8 cellular contexts compared by ENCODE assay signal in genomic region chr9:120579750-120580590, GRCh38. TPM values are rescaled to one million over a fixed set of nuclear protein-coding genes. Genes with fewer than 3 reads are reported as not detected.
DNase-seq lines count a peak whose midpoint lies in the region; ATAC-seq lines count a peak whose summit lies in the region.

CDK5RAP2 (minus strand) TSS chr9:120580167; CDS start chr9:120579978, 189 bp downstream.

- no peaks in the 10 kb centered on the region for H3K27me3 Mint-ChIP-seq in effector memory CD8-positive, alpha-beta T cell

- peaks cover 4% of the 10 kb centered on the region for H3K36me3 Mint-ChIP-seq in effector memory CD8-positive, alpha-beta T cell (ENCODE audit: insufficient read depth)

- DNase-seq in COLO668 (lab: John Stamatoyannopoulos, UW; ENCODE audit: unreplicated experiment) (peak; percentile 95), HT1080 (ENCODE audit: low read depth) (peak; percentile 98), NOMO-1 treated with DMSO at 0.1 percent for 48 hours (lab: John Stamatoyannopoulos, UW; ENCODE audit: unreplicated experiment) (peak; percentile 98), medulla oblongata (ENCODE audit: extremely low spot score) (peak; percentile 99)
- DNase-seq in activated CD8-positive, alpha-beta memory T cell treated with anti-CD3 and anti-CD28 coated beads for 4 hours (ENCODE audit: low read depth in 2 of 2): peak; percentile 79 to 85
- peak; percentile 87 to 88 (median 88) for DNase-seq in effector memory CD8-positive, alpha-beta T cell
- DNase-seq in stimulated activated CD8-positive, alpha-beta memory T cell treated with anti-CD3 and anti-CD28 coated beads, Interleukin-12 subunit alpha, Interleukin-12 subunit beta, amount 100 ng/mL, for 1 hour (ENCODE audit: low read depth): peak; percentile 83

- H3K27ac Mint-ChIP-seq in effector memory CD8-positive, alpha-beta T cell: peak within 1 kb of the TSS; percentile 97 to 98

- peak within 1 kb of the TSS; percentile 94 to 97 for H3K4me3 Mint-ChIP-seq in effector memory CD8-positive, alpha-beta T cell

- H3K4me1 Mint-ChIP-seq in effector memory CD8-positive, alpha-beta T cell (ENCODE audit: low read depth in 2 of 2): peaks cover 27 to 41% of the 10 kb centered on the region in 2 donors

- ATAC-seq in GM21360 (IDR thresholded peaks at IDR 0.05; ENCODE audit: unreplicated experiment): peak; percentile 95
- ATAC-seq in effector memory CD8-positive, alpha-beta T cell (replicated peaks): peak; percentile 97

- H3K9me3 Mint-ChIP-seq in effector memory CD8-positive, alpha-beta T cell: no peaks in the 10 kb centered on the region

RNA-seq across cellular contexts. Expression of gene CDK5RAP2, which starts in this region (rescaled TPM):
- total RNA-seq in HT1080 (2014; rRNA removed; shearing (Covaris generic)): 52.9 and 65.3 TPM in 2 replicates
- 29.7 and 32.5 TPM in 2 replicates for polyA plus RNA-seq in HT1080 (2015; cell fraction: cytosol; rRNA removed)
- 62.1 and 70.5 TPM in 2 replicates for polyA plus RNA-seq in HT1080 (2015; cell fraction: nucleus; rRNA removed)

Comparison
In these comparisons a context has a peak if more than half of its experiments do, and no peak if none do; other contexts are left out.
1. Peak in every context shown above with its lines: DNase-seq and ATAC-seq.